ENCODE assay signal across 8 cellular contexts in genomic region chr1:66981679-66982078, GRCh38. TPM values are rescaled to one million over a fixed set of nuclear protein-coding genes. Genes with fewer than 3 reads are reported as not detected.
DNase-seq lines count a peak whose midpoint lies in the region; ATAC-seq and TF ChIP-seq lines count a peak whose summit lies in the region.

No MANE protein-coding gene starts in this region.

- peak overlapping the region; percentile 75 for H3K4me3 Mint-ChIP-seq in CD8-positive, alpha-beta T cell

- H3K9me3 Mint-ChIP-seq in CD8-positive, alpha-beta T cell: no peaks in the 10 kb centered on the region

- WGBS in prostate gland: 55% methylated on average over 4 of the region's 4 CpGs

- POLR2A ChIA-PET in CD8-positive, alpha-beta T cell (lab: Charles Lee): interaction anchor here (0.6 to 1.5 kb wide), 6 partner anchors 14 to 129 kb away, joined by 3 to 9 read pairs (median 4); partner anchors contain the start of genes DNAI4, MIER1 and SLC35D1
- POLR2A ChIA-PET in RWPE1 (lab: Yijun Ruan, JAX; ENCODE audit: low non-redundant PET): no interaction called here

- H3K36me3 ChIP-seq in CD8-positive, alpha-beta T cell (ENCODE audit: insufficient read depth, low read length): peaks cover 35% of the 10 kb centered on the region
- H3K36me3 ChIP-seq in prostate gland: no peaks in the 10 kb centered on the region

- peaks cover 30% of the 10 kb centered on the region for H3K4me1 Mint-ChIP-seq in CD8-positive, alpha-beta T cell (ENCODE audit: low read depth)

- no peak for TF ChIP-seq POLR2A in prostate gland (IDR thresholded peaks at IDR 0.05)

- peak; percentile 18 to 59 (median 36) for DNase-seq in CD8-positive, alpha-beta T cell
- DNase-seq in T-helper 2 cell: peak in 3 of 5 experiments; percentile 32 to 82 (median 43)
- peak; percentile 32 for DNase-seq in effector CD8-positive, alpha-beta T cell (lab: John Stamatoyannopoulos, UW)
- no peak for DNase-seq in prostate gland (ENCODE audit: low spot score)
- DNase-seq in NK-92 (lab: John Stamatoyannopoulos, UW; ENCODE audit: unreplicated experiment): no peak
- no peak for DNase-seq in RWPE1 (ENCODE audit: low spot score)
- DNase-seq in SIG-M5 (lab: John Stamatoyannopoulos, UW): no peak

- H3K27ac ChIP-seq in CD8-positive, alpha-beta T cell (ENCODE audit: low read depth, low read length): peak overlapping the region; percentile 44
- peak overlapping the region; percentile 27 to 42 for H3K27ac ChIP-seq in prostate gland
- no peak overlapping the region for H3K27ac ChIP-seq in RWPE1

- intact Hi-C loops in CD8-positive, alpha-beta T cell (cut with DNase I, micrococcal nuclease): loop anchor here (2.0 to 5.0 kb wide), 6 partner anchors 13 to 214 kb away; partner anchors contain the start of gene SLC35D1 (in 2 of the 2)
- intact Hi-C loops in prostate gland (cut with DNase I): loop anchor here (10.0 kb wide), 1 partner anchor 57 kb away; the partner anchor contains the start of genes DNAI4 and MIER1

- ATAC-seq in CD8-positive, alpha-beta T cell: peak; percentile 96
- no peak for ATAC-seq in GM21390 (IDR thresholded peaks at IDR 0.05; ENCODE audit: unreplicated experiment)

- no peaks in the 10 kb centered on the region for H3K27me3 Mint-ChIP-seq in CD8-positive, alpha-beta T cell (ENCODE audit: low read depth)

- no peaks in the 10 kb centered on the region for H3K27me3 ChIP-seq in CD8-positive, alpha-beta T cell (ENCODE audit: insufficient read depth, low read length)
- H3K27me3 ChIP-seq in prostate gland (replicated peaks; ENCODE audit: insufficient read depth): no peaks in the 10 kb centered on the region

- no peaks in the 10 kb centered on the region for H3K9me3 ChIP-seq in CD8-positive, alpha-beta T cell (ENCODE audit: low read length)
- no peaks in the 10 kb centered on the region for H3K9me3 ChIP-seq in prostate gland

- CTCF ChIA-PET in CD8-positive, alpha-beta T cell (lab: Charles Lee): interaction anchor here (0.8 to 1.7 kb wide), 4 partner anchors 13 to 216 kb away, joined by 4 to 10 read pairs (median 4); no protein-coding TSS in a partner anchor
- CTCF ChIA-PET in RWPE1 (lab: Yijun Ruan, JAX): no interaction called here

- H3K27ac Mint-ChIP-seq in CD8-positive, alpha-beta T cell: peak overlapping the region; percentile 79

- H3K4me3 ChIP-seq in CD8-positive, alpha-beta T cell (ENCODE audit: low read depth, low read length): peak overlapping the region; percentile 38
- H3K4me3 ChIP-seq in prostate gland: peak overlapping the region in 1 of 2 donors; percentile 5

- no peak for TF ChIP-seq CTCF in CD8-positive, alpha-beta T cell (IDR thresholded peaks at IDR 0.05)
- TF ChIP-seq CTCF in prostate gland (IDR thresholded peaks at IDR 0.05) (no peak), RWPE1 (conservative IDR thresholded peaks at IDR 0.05; ENCODE audit: low read depth) (no peak)

- peaks cover 70% of the 10 kb centered on the region for H3K36me3 Mint-ChIP-seq in CD8-positive, alpha-beta T cell

- H3K4me1 ChIP-seq in CD8-positive, alpha-beta T cell (ENCODE audit: insufficient read depth, low read length): peaks cover 22% of the 10 kb centered on the region
- H3K4me1 ChIP-seq in prostate gland (replicated peaks): no peaks in the 10 kb centered on the region

RNA-seq across cellular contexts. Expression of gene MIER1, which starts 56.9 kb away (rescaled TPM):
- 10 to 100 TPM; 94.5 to 96.5 TPM for total RNA-seq in CD8-positive, alpha-beta T cell
- total RNA-seq in prostate gland: 10 to 100 TPM; 22.2 to 45.6 TPM

RNA-seq across cellular contexts. Expression of gene DNAI4, which starts 57.0 kb away (rescaled TPM):
- total RNA-seq in CD8-positive, alpha-beta T cell: 1 to 10 TPM; 4.9 to 5.1 TPM
- 1 to 10 TPM; 8.0 to 8.5 TPM for total RNA-seq in prostate gland

Comparison
In these comparisons a context has a peak if more than half of its experiments do, and no peak if none do; other contexts are left out.
1. DNase-seq: peak in CD8-positive, alpha-beta T cell (7 of 7), T-helper 2 cell (3 of 5) and effector CD8-positive, alpha-beta T cell (single experiment); none in prostate gland (single experiment), NK-92 (single experiment), RWPE1 (single experiment) and SIG-M5 (single experiment).